In the genomic region with DNA sequence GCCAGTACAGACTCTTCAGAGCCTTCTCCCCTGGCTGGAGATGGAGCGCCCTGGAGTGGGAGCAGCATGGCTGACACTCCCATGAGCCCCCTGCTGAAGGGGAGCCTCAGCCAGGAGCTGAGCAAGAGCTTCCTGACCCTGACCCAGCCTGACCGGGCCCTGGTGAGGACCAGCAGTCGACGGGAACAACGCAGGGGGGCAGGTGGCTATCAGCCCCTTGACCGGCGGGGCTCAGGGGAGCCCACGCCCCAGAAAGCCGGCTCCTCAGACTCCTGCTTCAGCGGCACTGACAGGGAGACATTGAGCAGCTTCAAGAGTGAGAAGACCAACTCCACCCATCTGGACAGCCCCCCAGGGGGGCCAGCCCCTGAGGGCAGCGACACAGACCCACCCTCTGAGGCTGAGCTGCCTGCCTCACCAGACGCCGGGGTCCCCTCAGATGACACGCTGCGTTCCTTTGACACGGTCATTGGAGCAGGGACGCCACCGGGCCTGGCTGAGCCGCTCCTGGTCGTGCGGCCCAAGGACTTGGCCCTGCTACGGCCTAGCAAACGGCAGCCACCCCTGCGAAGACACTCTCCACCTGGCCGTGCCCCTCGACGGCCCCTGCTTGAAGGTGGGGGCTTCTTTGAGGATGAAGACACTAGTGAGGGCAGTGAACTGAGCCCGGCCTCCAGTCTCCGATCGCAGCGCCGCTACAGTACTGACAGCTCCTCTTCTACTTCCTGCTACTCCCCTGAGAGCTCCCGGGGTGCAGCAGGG, we compare ENCODE assay signal across 1 cellular context.
TF ChIP-seq lines count a peak whose summit lies in the region.

No MANE protein-coding gene starts in this region.

TF ChIP-seq in IMR-90, 13 proteins besides CTCF, POLR2A, EP300 and RAD21:
- TF ChIP-seq NFE2L2 (IDR thresholded peaks at IDR 0.05; ENCODE audit: low read depth, low read length) (no peak), MXI1 (IDR thresholded peaks at IDR 0.05; ENCODE audit: borderline replicate concordance, low read depth, low read length) (no peak), SMC3 (IDR thresholded peaks at IDR 0.05; ENCODE audit: low read depth, low read length) (no peak), MAZ (IDR thresholded peaks at IDR 0.05; ENCODE audit: borderline replicate concordance, low read depth, low read length) (no peak), MAFK (IDR thresholded peaks at IDR 0.05; ENCODE audit: low read depth, low read length) (no peak), RCOR1 (IDR thresholded peaks at IDR 0.05; ENCODE audit: insufficient replicate concordance, low read length) (no peak), BHLHE40 (IDR thresholded peaks at IDR 0.05; ENCODE audit: low read depth, low read length) (no peak), CEBPB (IDR thresholded peaks at IDR 0.05; ENCODE audit: low read depth, low read length) (no peak), RFX5 (IDR thresholded peaks at IDR 0.05; ENCODE audit: low read depth, low read length) (no peak), CHD1 (IDR thresholded peaks at IDR 0.05; ENCODE audit: low read depth, low read length) (no peak), FOS (IDR thresholded peaks at IDR 0.05; ENCODE audit: low read depth, low read length) (no peak)
- TF ChIP-seq, protein P1, sequence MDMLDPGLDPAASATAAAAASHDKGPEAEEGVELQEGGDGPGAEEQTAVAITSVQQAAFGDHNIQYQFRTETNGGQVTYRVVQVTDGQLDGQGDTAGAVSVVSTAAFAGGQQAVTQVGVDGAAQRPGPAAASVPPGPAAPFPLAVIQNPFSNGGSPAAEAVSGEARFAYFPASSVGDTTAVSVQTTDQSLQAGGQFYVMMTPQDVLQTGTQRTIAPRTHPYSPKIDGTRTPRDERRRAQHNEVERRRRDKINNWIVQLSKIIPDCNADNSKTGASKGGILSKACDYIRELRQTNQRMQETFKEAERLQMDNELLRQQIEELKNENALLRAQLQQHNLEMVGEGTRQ (IDR thresholded peaks at IDR 0.05; ENCODE audit: low read depth, low read length) = no peak
- TF ChIP-seq, protein P2, sequence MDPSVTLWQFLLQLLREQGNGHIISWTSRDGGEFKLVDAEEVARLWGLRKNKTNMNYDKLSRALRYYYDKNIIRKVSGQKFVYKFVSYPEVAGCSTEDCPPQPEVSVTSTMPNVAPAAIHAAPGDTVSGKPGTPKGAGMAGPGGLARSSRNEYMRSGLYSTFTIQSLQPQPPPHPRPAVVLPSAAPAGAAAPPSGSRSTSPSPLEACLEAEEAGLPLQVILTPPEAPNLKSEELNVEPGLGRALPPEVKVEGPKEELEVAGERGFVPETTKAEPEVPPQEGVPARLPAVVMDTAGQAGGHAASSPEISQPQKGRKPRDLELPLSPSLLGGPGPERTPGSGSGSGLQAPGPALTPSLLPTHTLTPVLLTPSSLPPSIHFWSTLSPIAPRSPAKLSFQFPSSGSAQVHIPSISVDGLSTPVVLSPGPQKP (IDR thresholded peaks at IDR 0.05; ENCODE audit: borderline replicate concordance, low read depth, low read length) = no peak
